Comparison of ENCODE assay signal across 8 cellular contexts in the genomic region with DNA sequence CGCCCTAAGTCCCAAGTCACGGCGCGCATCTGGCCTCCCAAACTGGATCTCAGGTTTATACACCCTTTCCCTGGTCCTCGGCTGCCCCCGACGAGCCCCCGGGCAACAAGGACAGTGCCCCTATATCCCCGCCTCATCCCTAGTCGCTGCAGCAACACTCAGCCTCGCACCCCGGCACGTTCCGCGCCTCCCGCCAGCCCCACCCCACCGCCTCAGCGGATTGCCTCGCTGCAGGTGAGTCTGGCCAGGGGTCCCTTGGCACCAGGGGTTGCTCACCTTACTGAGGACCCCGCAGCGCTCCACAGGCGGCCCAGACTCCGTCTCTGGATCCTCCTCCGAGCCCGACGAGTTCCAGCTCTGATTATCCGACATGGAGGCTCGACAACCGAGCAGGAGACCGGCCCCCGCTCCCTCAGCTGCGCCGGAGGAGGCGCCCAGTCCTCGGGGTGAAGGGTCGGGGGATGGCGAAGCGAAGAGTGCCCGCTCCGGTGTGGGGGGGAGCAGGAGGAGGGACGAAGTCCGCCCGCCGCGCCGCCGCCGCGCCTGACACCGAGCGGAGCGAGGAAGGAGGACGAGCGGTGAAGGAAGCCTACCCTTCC. TPM values are rescaled to one million over a fixed set of nuclear protein-coding genes. Genes with fewer than 3 reads are reported as not detected.
DNase-seq lines count a peak whose midpoint lies in the region; ATAC-seq and TF ChIP-seq lines count a peak whose summit lies in the region.

No MANE protein-coding gene starts in this region.

- peak overlapping the region; percentile 97 for H3K4me3 ChIP-seq in AG09309 (ENCODE audit: control insufficient read depth, low read depth, low read length)

- peak; percentile 27 for ATAC-seq in GM19372 (IDR thresholded peaks at IDR 0.05; ENCODE audit: low read depth, unreplicated experiment)
- peak; percentile 39 for ATAC-seq in HG03439 (IDR thresholded peaks at IDR 0.05; ENCODE audit: unreplicated experiment)
- peak; percentile 67 for ATAC-seq in left colon

- DNase-seq in AG09309 (ENCODE audit: low read depth): no peak
- DNase-seq in T1000 (lab: John Stamatoyannopoulos, UW): peak; percentile 30
- DNase-seq in cerebellum (ENCODE audit: low spot score): peak; percentile 45
- DNase-seq in left colon: peak; percentile 58 to 71
- peak; percentile 9 for DNase-seq in stimulated activated CD4-positive, alpha-beta T cell treated with anti-CD3 and anti-CD28 coated beads, Interleukin-2, amount 100 ng/mL, for 4 hours (ENCODE audit: low read depth)
- no peak for DNase-seq in MV-4-11 (lab: John Stamatoyannopoulos, UW)

- TF ChIP-seq CTCF in AG09309 (IDR thresholded peaks at IDR 0.05; ENCODE audit: control insufficient read depth, insufficient read depth, low read depth, low read length, missing control alignments): no peak

- intact Hi-C loops in left colon (cut with DNase I, micrococcal nuclease): no loop called here

RNA-seq across cellular contexts. Expression of gene CERT1, which starts 0.5 kb away (rescaled TPM):
- 55.9 TPM for total RNA-seq in cerebellum
- 10 to 100 TPM; 35.9 to 41.2 TPM for total RNA-seq in left colon

RNA-seq across cellular contexts. Expression of gene POLK, which starts 0.8 kb away (rescaled TPM):
- total RNA-seq in cerebellum (51.1 TPM), left colon (10 to 100 TPM; 13.8 to 16.3 TPM)

Comparison
In these comparisons a context has a peak if more than half of its experiments do, and no peak if none do; other contexts are left out.
1. DNase-seq: peak in T1000 (single experiment), cerebellum (single experiment), left colon (2 of 2) and stimulated activated CD4-positive, alpha-beta T cell treated with anti-CD3 and anti-CD28 coated beads, Interleukin-2, amount 100 ng/mL, for 4 hours (single experiment); none in AG09309 (single experiment) and MV-4-11 (single experiment).
2. Peak in every context shown above with its lines, with median percentiles within 50 percentile points of each other: ATAC-seq.